Comparison of ENCODE assay signal across 33 cellular contexts in genomic region chr7:149826344-149827088, GRCh38. TPM values are rescaled to one million over a fixed set of nuclear protein-coding genes. Genes with fewer than 3 reads are reported as not detected.
A peak's percentile ranks its signal among the peaks of the same experiment; 100 is the strongest.
DNase-seq lines count a peak whose midpoint lies in the region; ATAC-seq and TF ChIP-seq lines count a peak whose summit lies in the region.
"Had no signal": no experiment of that assay in that cellular context is flagged by ENCODE, and none has a peak within 500 bp of the region (broad histone marks: within the 10 kb centered on the region; RNA-seq: fewer than 3 reads in every experiment).

No MANE protein-coding gene starts in this region.

- H3K4me3 ChIP-seq in NB4 (ENCODE audit: low read depth, low read length) (no peak overlapping the region), gastroesophageal sphincter (no peak overlapping the region), upper lobe of right lung (no peak overlapping the region), coronary artery (no peak overlapping the region)
- H3K4me3 ChIP-seq: esophagus muscularis mucosa, MG63, Peyer's patch, sigmoid colon, SJCRH30, thoracic aorta, vagina had no signal

- H3K9me3 Mint-ChIP-seq in activated CD8-positive, alpha-beta T cell treated with anti-CD3 and anti-CD28 coated beads for 36 hours: no peaks in the 10 kb centered on the region
- no peaks in the 10 kb centered on the region for H3K9me3 Mint-ChIP-seq in activated CD8-positive, alpha-beta T cell treated with anti-CD3 and anti-CD28 coated beads, Interleukin-2, amount 10 ng/mL, durations not matched to agents 7 days and 5 days (ENCODE audit: insufficient read depth)
- H3K9me3 Mint-ChIP-seq: activated CD4-positive, alpha-beta memory T cell treated with anti-CD3 and anti-CD28 coated beads, Interleukin-2, amount 10 ng/mL, durations not matched to agents 7 days and 5 days; activated naive CD4-positive, alpha-beta T cell treated with anti-CD3 and anti-CD28 coated beads, Interleukin-2, amount 50 U/mL, for 24 hours; activated T-helper 2 cell treated with anti-CD3 and anti-CD28 coated beads, Interferon-gamma antibody, Interleukin-2, Interleukin-4, amounts not matched to agents 10 μg/mL and 5 μg/mL and 100 μg/mL, durations not matched to agents 14 hours and 24 hours and 36 hours; memory B cell had no signal

- ATAC-seq in activated CD8-positive, alpha-beta T cell treated with anti-CD3 and anti-CD28 coated beads for 36 hours: peak; percentile 6
- no peak for ATAC-seq in activated CD8-positive, alpha-beta T cell treated with anti-CD3 and anti-CD28 coated beads, Interleukin-2, amount 10 ng/mL, durations not matched to agents 7 days and 5 days
- ATAC-seq in gastroesophageal sphincter (peak; percentile 20), upper lobe of right lung (no peak), GM18870 (IDR thresholded peaks at IDR 0.05; ENCODE audit: unreplicated experiment) (no peak)
- ATAC-seq: HCT116, left cardiac atrium had no signal

- POLR2A ChIA-PET in activated CD8-positive, alpha-beta T cell treated with anti-CD3 and anti-CD28 coated beads for 36 hours (lab: Charles Lee): no interaction called here
- POLR2A ChIA-PET in activated CD8-positive, alpha-beta T cell treated with anti-CD3 and anti-CD28 coated beads, Interleukin-2, amount 10 ng/mL, durations not matched to agents 7 days and 5 days (lab: Charles Lee): no interaction called here

- H3K27ac ChIP-seq in gastroesophageal sphincter: no peak overlapping the region
- H3K27ac ChIP-seq in upper lobe of right lung: no peak overlapping the region
- H3K27ac ChIP-seq in coronary artery: no peak overlapping the region
- H3K27ac ChIP-seq: esophagus muscularis mucosa, Peyer's patch, sigmoid colon, SJCRH30, thoracic aorta, vagina had no signal

- no peak for TF ChIP-seq POLR2A in NB4 (IDR thresholded peaks at IDR 0.05; ENCODE audit: extremely low read depth, insufficient read length)
- no peak for TF ChIP-seq POLR2A in gastroesophageal sphincter (IDR thresholded peaks at IDR 0.05)

- TF ChIP-seq CTCF in activated CD8-positive, alpha-beta T cell treated with anti-CD3 and anti-CD28 coated beads for 36 hours (IDR thresholded peaks at IDR 0.05): no peak
- TF ChIP-seq CTCF in NB4 (IDR thresholded peaks at IDR 0.05; ENCODE audit: low read depth, low read length): no peak
- TF ChIP-seq CTCF in gastroesophageal sphincter (IDR thresholded peaks at IDR 0.05): no peak
- no peak for TF ChIP-seq CTCF in upper lobe of right lung (IDR thresholded peaks at IDR 0.05)
- no peak for TF ChIP-seq CTCF in coronary artery (IDR thresholded peaks at IDR 0.05)

- H3K36me3 ChIP-seq in gastroesophageal sphincter (no peaks in the 10 kb centered on the region), upper lobe of right lung (no peaks in the 10 kb centered on the region)
- H3K36me3 ChIP-seq: BE2C, esophagus muscularis mucosa, MG63, Peyer's patch, sigmoid colon, SJCRH30, thoracic aorta, vagina had no signal

- H3K4me1 ChIP-seq in gastroesophageal sphincter (no peaks in the 10 kb centered on the region), upper lobe of right lung (no peaks in the 10 kb centered on the region)
- H3K4me1 ChIP-seq: esophagus muscularis mucosa, sigmoid colon, vagina had no signal

- no peak for TF ChIP-seq EP300 in gastroesophageal sphincter (IDR thresholded peaks at IDR 0.05)

- no peak overlapping the region for H3K4me3 Mint-ChIP-seq in activated CD8-positive, alpha-beta T cell treated with anti-CD3 and anti-CD28 coated beads for 36 hours
- no peak overlapping the region for H3K4me3 Mint-ChIP-seq in activated CD8-positive, alpha-beta T cell treated with anti-CD3 and anti-CD28 coated beads, Interleukin-2, amount 10 ng/mL, durations not matched to agents 7 days and 5 days
- H3K4me3 Mint-ChIP-seq: activated CD4-positive, alpha-beta memory T cell treated with anti-CD3 and anti-CD28 coated beads, Interleukin-2, amount 10 ng/mL, durations not matched to agents 7 days and 5 days; activated naive CD4-positive, alpha-beta T cell treated with anti-CD3 and anti-CD28 coated beads, Interleukin-2, amount 50 U/mL, for 24 hours; memory B cell had no signal

- intact Hi-C loops in activated CD8-positive, alpha-beta T cell treated with anti-CD3 and anti-CD28 coated beads for 36 hours (cut with micrococcal nuclease): no loop called here
- intact Hi-C loops in upper lobe of right lung (cut with DNase I): no loop called here

- no peak for DNase-seq in activated CD8-positive, alpha-beta T cell treated with anti-CD3 and anti-CD28 coated beads for 36 hours
- no peak for DNase-seq in activated CD8-positive, alpha-beta T cell treated with anti-CD3 and anti-CD28 coated beads, Interleukin-2, amount 10 ng/mL, durations not matched to agents 7 days and 5 days
- peak; percentile 53 for DNase-seq in NB4 (ENCODE audit: low read depth)
- DNase-seq in upper lobe of right lung: peak; percentile 59
- DNase-seq in GM19238 (ENCODE audit: insufficient read length, low spot score): no peak
- no peak for DNase-seq in coronary artery (ENCODE audit: low spot score)
- DNase-seq: ACHN; activated CD4-positive, alpha-beta memory T cell treated with anti-CD3 and anti-CD28 coated beads, Interleukin-2, amount 10 ng/mL, durations not matched to agents 7 days and 5 days; anterior cingulate cortex; BE2C; COR-L47; cortex of kidney; foreskin melanocyte; GDM1; KBM-7; left cardiac atrium; MG63; NCI-H1436; SJCRH30; stimulated activated CD4-positive, alpha-beta T cell treated with anti-CD3 and anti-CD28 coated beads, Interleukin-15, amount 100 ng/mL, for 24 hours; stimulated activated naive CD4-positive, alpha-beta T cell had no signal

- CTCF ChIA-PET in activated CD8-positive, alpha-beta T cell treated with anti-CD3 and anti-CD28 coated beads for 36 hours (lab: Charles Lee): interaction anchor here (1.4 kb wide), 1 partner anchor 27 kb away, joined by 3 read pairs; no protein-coding TSS in a partner anchor
- CTCF ChIA-PET in activated CD8-positive, alpha-beta T cell treated with anti-CD3 and anti-CD28 coated beads, Interleukin-2, amount 10 ng/mL, durations not matched to agents 7 days and 5 days (lab: Charles Lee): no interaction called here

- no peaks in the 10 kb centered on the region for H3K36me3 Mint-ChIP-seq in activated CD8-positive, alpha-beta T cell treated with anti-CD3 and anti-CD28 coated beads for 36 hours (ENCODE audit: low read depth)
- H3K36me3 Mint-ChIP-seq in activated CD8-positive, alpha-beta T cell treated with anti-CD3 and anti-CD28 coated beads, Interleukin-2, amount 10 ng/mL, durations not matched to agents 7 days and 5 days (ENCODE audit: low read depth): no peaks in the 10 kb centered on the region
- H3K36me3 Mint-ChIP-seq: activated naive CD4-positive, alpha-beta T cell treated with anti-CD3 and anti-CD28 coated beads, Interleukin-2, amount 50 U/mL, for 24 hours had no signal

- H3K9me3 ChIP-seq in gastroesophageal sphincter (no peaks in the 10 kb centered on the region), upper lobe of right lung (no peaks in the 10 kb centered on the region)
- H3K9me3 ChIP-seq: esophagus muscularis mucosa, MG63, Peyer's patch, sigmoid colon, SJCRH30, thoracic aorta, vagina had no signal

- WGBS in gastroesophageal sphincter (ENCODE audit: low coverage in 1 of 2), 2 donors: no CpG with 5 or more reads among the region's 12 CpGs

- H3K27me3 ChIP-seq in gastroesophageal sphincter (peaks cover 12% of the 10 kb centered on the region), upper lobe of right lung (no peaks in the 10 kb centered on the region)
- H3K27me3 ChIP-seq: BE2C, MG63, Peyer's patch, vagina had no signal

- H3K27ac Mint-ChIP-seq in activated CD8-positive, alpha-beta T cell treated with anti-CD3 and anti-CD28 coated beads for 36 hours: no peak overlapping the region
- H3K27ac Mint-ChIP-seq in activated CD8-positive, alpha-beta T cell treated with anti-CD3 and anti-CD28 coated beads, Interleukin-2, amount 10 ng/mL, durations not matched to agents 7 days and 5 days: no peak overlapping the region
- H3K27ac Mint-ChIP-seq: activated CD4-positive, alpha-beta memory T cell treated with anti-CD3 and anti-CD28 coated beads, Interleukin-2, amount 10 ng/mL, durations not matched to agents 7 days and 5 days; activated naive CD4-positive, alpha-beta T cell treated with anti-CD3 and anti-CD28 coated beads, Interleukin-2, amount 50 U/mL, for 24 hours; activated T-helper 2 cell treated with anti-CD3 and anti-CD28 coated beads, Interferon-gamma antibody, Interleukin-2, Interleukin-4, amounts not matched to agents 10 μg/mL and 5 μg/mL and 100 μg/mL, durations not matched to agents 14 hours and 24 hours and 36 hours; memory B cell; progenitor cell of endocrine pancreas had no signal

- H3K4me1 Mint-ChIP-seq in activated CD8-positive, alpha-beta T cell treated with anti-CD3 and anti-CD28 coated beads for 36 hours (ENCODE audit: low read depth): peaks cover 9% of the 10 kb centered on the region
- peaks cover 5% of the 10 kb centered on the region for H3K4me1 Mint-ChIP-seq in activated CD8-positive, alpha-beta T cell treated with anti-CD3 and anti-CD28 coated beads, Interleukin-2, amount 10 ng/mL, durations not matched to agents 7 days and 5 days (ENCODE audit: low read depth)
- H3K4me1 Mint-ChIP-seq: activated CD4-positive, alpha-beta memory T cell treated with anti-CD3 and anti-CD28 coated beads, Interleukin-2, amount 10 ng/mL, durations not matched to agents 7 days and 5 days; activated naive CD4-positive, alpha-beta T cell treated with anti-CD3 and anti-CD28 coated beads, Interleukin-2, amount 50 U/mL, for 24 hours had no signal

- no peaks in the 10 kb centered on the region for H3K27me3 Mint-ChIP-seq in activated CD8-positive, alpha-beta T cell treated with anti-CD3 and anti-CD28 coated beads for 36 hours
- no peaks in the 10 kb centered on the region for H3K27me3 Mint-ChIP-seq in activated CD8-positive, alpha-beta T cell treated with anti-CD3 and anti-CD28 coated beads, Interleukin-2, amount 10 ng/mL, durations not matched to agents 7 days and 5 days (ENCODE audit: low read depth)
- H3K27me3 Mint-ChIP-seq: activated naive CD4-positive, alpha-beta T cell treated with anti-CD3 and anti-CD28 coated beads, Interleukin-2, amount 50 U/mL, for 24 hours; progenitor cell of endocrine pancreas had no signal

RNA-seq across cellular contexts. Expression of gene ZNF862, which starts 11.7 kb away (rescaled TPM):
- total RNA-seq in activated CD8-positive, alpha-beta T cell treated with anti-CD3 and anti-CD28 coated beads for 36 hours: 10 to 100 TPM; 11.0 to 12.4 TPM
- total RNA-seq in activated CD8-positive, alpha-beta T cell treated with anti-CD3 and anti-CD28 coated beads, Interleukin-2, amount 10 ng/mL, durations not matched to agents 7 days and 5 days: 10 to 100 TPM; 21.5 to 24.9 TPM
- total RNA-seq in gastroesophageal sphincter (10 to 100 TPM in 3 of 4 donors, 1 to 10 TPM in 1; 6.6 to 40.3 (median 18.6) TPM), upper lobe of right lung (14.6 TPM)

RNA-seq across cellular contexts. Expression of gene ATP6V0E2, which starts 47.3 kb away (rescaled TPM):
- 10 to 100 TPM; 46.3 to 46.7 TPM for total RNA-seq in activated CD8-positive, alpha-beta T cell treated with anti-CD3 and anti-CD28 coated beads for 36 hours
- total RNA-seq in activated CD8-positive, alpha-beta T cell treated with anti-CD3 and anti-CD28 coated beads, Interleukin-2, amount 10 ng/mL, durations not matched to agents 7 days and 5 days: 10 to 100 TPM; 92.9 to 99.6 TPM
- total RNA-seq in gastroesophageal sphincter (10 to 100 TPM; 20.1 to 35.6 (median 30.7) TPM), upper lobe of right lung (19.6 TPM)

RNA-seq across cellular contexts. Expression of gene ZNF467, which starts 53.1 kb away (rescaled TPM):
- under 1 TPM in 1 of 2 experiments, not detected in 1; 0.09 TPM for total RNA-seq in activated CD8-positive, alpha-beta T cell treated with anti-CD3 and anti-CD28 coated beads for 36 hours
- under 1 TPM; 0.08 to 0.11 TPM for total RNA-seq in activated CD8-positive, alpha-beta T cell treated with anti-CD3 and anti-CD28 coated beads, Interleukin-2, amount 10 ng/mL, durations not matched to agents 7 days and 5 days
- 10 to 100 TPM in 1 of 4 donors, 1 to 10 TPM in 3; 4.2 to 15.4 (median 9.3) TPM for total RNA-seq in gastroesophageal sphincter
- 35.3 TPM for total RNA-seq in upper lobe of right lung
- total RNA-seq: activated T-helper 2 cell treated with anti-CD3 and anti-CD28 coated beads, Interferon-gamma antibody, Interleukin-2, Interleukin-4, amounts not matched to agents 10 μg/mL and 5 μg/mL and 100 μg/mL, durations not matched to agents 14 hours and 24 hours and 36 hours; SJCRH30 had no signal

Comparison
In these comparisons a context has a peak if more than half of its experiments do, and no peak if none do; other contexts are left out.
1. ATAC-seq: peak in activated CD8-positive, alpha-beta T cell treated with anti-CD3 and anti-CD28 coated beads for 36 hours (single experiment) and gastroesophageal sphincter (single experiment); none in activated CD8-positive, alpha-beta T cell treated with anti-CD3 and anti-CD28 coated beads, Interleukin-2, amount 10 ng/mL, durations not matched to agents 7 days and 5 days (single experiment), upper lobe of right lung (single experiment) and GM18870 (single experiment).
2. DNase-seq: peak in NB4 (single experiment) and upper lobe of right lung (single experiment); none in activated CD8-positive, alpha-beta T cell treated with anti-CD3 and anti-CD28 coated beads for 36 hours (single experiment), activated CD8-positive, alpha-beta T cell treated with anti-CD3 and anti-CD28 coated beads, Interleukin-2, amount 10 ng/mL, durations not matched to agents 7 days and 5 days (single experiment), GM19238 (single experiment) and coronary artery (single experiment).
3. RNA of gene ZNF467, which starts 53.1 kb away (total RNA-seq): 35.3 TPM in upper lobe of right lung (single experiment) and 4.2 to 15.4 TPM in gastroesophageal sphincter; 0.08 to 0.11 TPM in activated CD8-positive, alpha-beta T cell treated with anti-CD3 and anti-CD28 coated beads, Interleukin-2, amount 10 ng/mL, durations not matched to agents 7 days and 5 days and 0.09 TPM in activated CD8-positive, alpha-beta T cell treated with anti-CD3 and anti-CD28 coated beads for 36 hours; every median in the first group is over 4 times any median in the second.